8 cellular contexts compared by ENCODE assay signal in genomic region chr17:58112970-58113631, GRCh38. TPM values are rescaled to one million over a fixed set of nuclear protein-coding genes. Genes with fewer than 3 reads are reported as not detected.
A peak's percentile ranks its signal among the peaks of the same experiment; 100 is the strongest.
DNase-seq lines count a peak whose midpoint lies in the region; ATAC-seq and TF ChIP-seq lines count a peak whose summit lies in the region.

No MANE protein-coding gene starts in this region.

- TF ChIP-seq POLR2A in lower leg skin (IDR thresholded peaks at IDR 0.05) = no peak

- POLR2A ChIA-PET in HEK293T (lab: Yijun Ruan, JAX) = interaction anchor here (2.6 kb wide), 1 partner anchor 106 kb away, joined by 18 read pairs; the partner anchor contains the start of gene SRSF1

- peak; percentile 82 for DNase-seq in AG20443 (ENCODE audit: low spot score)
- peak; percentile 78 for DNase-seq in HEK293T (ENCODE audit: extremely low spot score)
- DNase-seq in NCI-H526 (lab: John Stamatoyannopoulos, UW) = peak; percentile 61 to 89
- DNase-seq in activated CD4-positive, alpha-beta T cell treated with anti-CD3 and anti-CD28 coated beads for 48 hours = peak; percentile 91
- peak; percentile 88 for DNase-seq in colonic mucosa
- peak; percentile 75 to 95 for DNase-seq in lower leg skin (ENCODE audit: low spot score in 2 of 2)
- peak; percentile 72 to 82 (median 81) for DNase-seq in stimulated activated CD4-positive, alpha-beta T cell treated with anti-CD3 and anti-CD28 coated beads, TNF-alpha, amount 100 ng/mL, for 48 hours (ENCODE audit: low read depth in 3 of 3)

- TF ChIP-seq CTCF in colonic mucosa (IDR thresholded peaks at IDR 0.05) (peak; percentile 95), lower leg skin (IDR thresholded peaks at IDR 0.05) (peak in 2 of 3 donors; percentile 81 to 87)

- no peak overlapping the region for H3K27ac ChIP-seq in colonic mucosa

- no peaks in the 10 kb centered on the region for H3K4me1 ChIP-seq in colonic mucosa

- H3K9ac ChIP-seq in colonic mucosa (ENCODE audit: low read depth in 2 of 2, low read length in 2 of 2) = no peak overlapping the region

- intact Hi-C loops in colonic mucosa (cut with DNase I) (loop anchor here (5.0 kb wide), 2 partner anchors 111 to 256 kb away; no protein-coding TSS in a partner anchor), lower leg skin (cut with DNase I; ENCODE audit: low total_unique reads) (loop anchor here (10.0 kb wide), 1 partner anchor 258 kb away; the partner anchor contains the start of gene MRPS23)

- CTCF ChIA-PET in HEK293T (lab: Yijun Ruan, JAX) = interaction anchor here (0.8 to 2.0 kb wide), 6 partner anchors 127 to 280 kb away, joined by 3 to 13 read pairs (median 4); no protein-coding TSS in a partner anchor

- no peak overlapping the region for H3K4me3 ChIP-seq in colonic mucosa
- no peak overlapping the region for H3K4me3 ChIP-seq in lower leg skin (ENCODE audit: low read depth, poor library complexity, severe bottlenecking)

- H3K27me3 ChIP-seq in colonic mucosa = no peaks in the 10 kb centered on the region

- no peaks in the 10 kb centered on the region for H3K36me3 ChIP-seq in colonic mucosa

- H3K9me3 ChIP-seq in colonic mucosa = no peaks in the 10 kb centered on the region

- WGBS in lower leg skin, 2 donors = 28 to 32% methylated on average over 17 of the region's 17 CpGs

- no peak for ATAC-seq in HG02571 (IDR thresholded peaks at IDR 0.05; ENCODE audit: unreplicated experiment)

TF ChIP-seq in HEK293T, 16 proteins besides CTCF, POLR2A, EP300 and RAD21:
- TF ChIP-seq ZNF384 (IDR thresholded peaks at IDR 0.05) = no peak
- no peak for TF ChIP-seq CTBP1 (IDR thresholded peaks at IDR 0.05; ENCODE audit: borderline replicate concordance)
- no peak for TF ChIP-seq FOXM1 (IDR thresholded peaks at IDR 0.05; ENCODE audit: borderline replicate concordance)
- no peak for TF ChIP-seq ELF4 (IDR thresholded peaks at IDR 0.05)
- no peak for TF ChIP-seq SUZ12 (IDR thresholded peaks at IDR 0.05)
- no peak for TF ChIP-seq LEF1 (IDR thresholded peaks at IDR 0.05; ENCODE audit: borderline replicate concordance)

RNA-seq across cellular contexts. Expression of gene DYNLL2, which starts 29.9 kb away (rescaled TPM):
- total RNA-seq in colonic mucosa = 10 to 100 TPM; 34.3 to 41.2 TPM
- total RNA-seq in lower leg skin = 10 to 100 TPM in 3 of 4 donors, 1 to 10 TPM in 1; 9.7 to 14.3 (median 10.9) TPM

RNA-seq across cellular contexts. Expression of gene OR4D1, which starts 35.1 kb away (rescaled TPM):
- total RNA-seq in colonic mucosa (not detected), lower leg skin (under 1 TPM in 1 of 4 donors, not detected in 3; 0.17 TPM)

RNA-seq across cellular contexts. Expression of gene OR4D2, which starts 53.7 kb away (rescaled TPM):
- total RNA-seq in colonic mucosa = not detected
- not detected for total RNA-seq in lower leg skin
